Comparison of ENCODE assay signal across 1 cellular context in genomic region chr11:90738799-90739198, GRCh38.
TF ChIP-seq lines count a peak whose summit lies in the region.

No MANE protein-coding gene starts in this region.

TF ChIP-seq in GM12878, 131 proteins besides CTCF, POLR2A, EP300 and RAD21 (continued from another document):
- TF ChIP-seq ZBTB4 (CRISPR knock-in tag; IDR thresholded peaks at IDR 0.05) (no peak), SPI1 (IDR thresholded peaks at IDR 0.05; ENCODE audit: borderline replicate concordance, insufficient read depth, low read depth, low read length) (peak; percentile 82; the same call in 1 of the 2 replicates), PRDM15 (CRISPR knock-in tag; IDR thresholded peaks at IDR 0.05) (no peak), DPF2 (IDR thresholded peaks at IDR 0.05) (peak; percentile 71), MTA2 (IDR thresholded peaks at IDR 0.05; ENCODE audit: low read depth) (peak; percentile 84), MTA3 (IDR thresholded peaks at IDR 0.05; ENCODE audit: borderline replicate concordance, low read length) (no peak), ZBTB33 (IDR thresholded peaks at IDR 0.05) (no peak), JUND (IDR thresholded peaks at IDR 0.05; ENCODE audit: low read depth, low read length) (no peak), ASH2L (IDR thresholded peaks at IDR 0.05; ENCODE audit: borderline replicate concordance, low read depth) (no peak), ETV6 (conservative IDR thresholded peaks at IDR 0.05 in 1 of 2, IDR thresholded peaks at IDR 0.05 in 1 of 2; ENCODE audit: borderline replicate concordance in 1 of 2, low read depth in 1 of 2) (no peak), EZH2 (IDR thresholded peaks at IDR 0.05; ENCODE audit: borderline replicate concordance, control insufficient read depth, low read depth, low read length) (no peak), ATF7 (IDR thresholded peaks at IDR 0.05; ENCODE audit: low read depth) (peak; percentile 44; the same call in 1 of the 2 replicates), BCL3 (IDR thresholded peaks at IDR 0.05; ENCODE audit: borderline replicate concordance, insufficient read depth, low read depth, low read length, poor library complexity, severe bottlenecking) (no peak), BHLHE40 (IDR thresholded peaks at IDR 0.05; ENCODE audit: borderline replicate concordance in 1 of 2, low read depth in 2 of 2, low read length in 1 of 2) (0 out of 4 replicates have a peak, but pooled peaks of 1 of the 2 experiments have one; percentile 11), CHD2 (IDR thresholded peaks at IDR 0.05; ENCODE audit: borderline replicate concordance, low read depth, low read length) (no peak; the same call in 1 of the 2 replicates), MEF2B (IDR thresholded peaks at IDR 0.05; ENCODE audit: partially characterized antibody, poor library complexity, severe bottlenecking) (peak; percentile 40)
TF ChIP-seq in GM12878: peak in this region for 9.
